Comparison of ENCODE assay signal across 9 cellular contexts in the genomic region with DNA sequence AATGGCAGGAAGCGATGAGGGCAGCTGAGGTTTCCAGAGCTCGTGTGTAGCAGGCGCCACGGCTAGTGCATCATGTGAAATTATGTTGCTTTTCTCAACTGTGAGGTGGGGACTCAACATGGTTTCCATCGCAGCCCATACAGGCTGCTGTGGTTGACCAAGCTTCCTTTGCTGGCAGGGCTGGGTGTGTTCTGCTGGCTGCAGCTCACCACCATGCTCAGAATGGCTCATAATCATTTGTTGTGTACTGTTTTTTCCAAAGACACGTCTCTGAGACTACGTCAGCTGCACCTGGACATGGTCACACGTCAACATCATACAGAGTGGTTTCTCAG. TPM values are rescaled to one million over a fixed set of nuclear protein-coding genes. Genes with fewer than 3 reads are reported as not detected.
DNase-seq lines count a peak whose midpoint lies in the region; ATAC-seq and TF ChIP-seq lines count a peak whose summit lies in the region.
"Had no signal": no experiment of that assay in that cellular context is flagged by ENCODE, and none has a peak within 500 bp of the region (broad histone marks: within the 10 kb centered on the region; RNA-seq: fewer than 3 reads in every experiment).

No MANE protein-coding gene starts in this region.

- intact Hi-C loops in left lung (cut with DNase I): no loop called here

- ATAC-seq in HG03108 (IDR thresholded peaks at IDR 0.05; ENCODE audit: unreplicated experiment) (peak; percentile 80), left lung (peak; percentile 16)
- ATAC-seq in activated CD4-positive, CD25-positive, alpha-beta regulatory T cell treated with anti-CD3 and anti-CD28 coated beads, Interleukin-2, amount 50 U/mL, for 24 hours: peak; percentile 94 to 95

- peak; percentile 49 for DNase-seq in NCI-H510A treated with DMSO at 0.1 percent for 48 hours (lab: John Stamatoyannopoulos, UW)
- DNase-seq in NCI-H510A (lab: John Stamatoyannopoulos, UW): no peak
- DNase-seq in left lung: no peak
- no peak for DNase-seq in HCEC 1CT
- no peak for DNase-seq in SIG-M5 treated with dmso at 0.1 percent for 504 hours (lab: John Stamatoyannopoulos, UW; ENCODE audit: unreplicated experiment)
- no peak for DNase-seq in endothelial cell (ENCODE audit: low spot score)

- H3K27ac Mint-ChIP-seq in endothelial cell (ENCODE audit: unreplicated experiment): no peak overlapping the region

- no peaks in the 10 kb centered on the region for H3K36me3 Mint-ChIP-seq in endothelial cell (ENCODE audit: low read depth, unreplicated experiment)

- no peak overlapping the region for H3K4me3 Mint-ChIP-seq in endothelial cell (ENCODE audit: unreplicated experiment)

- peaks cover 0 to 22% of the 10 kb centered on the region in 2 donors for H3K4me1 ChIP-seq in left lung

- no peak overlapping the region for H3K4me3 ChIP-seq in left lung

- peaks cover 1% of the 10 kb centered on the region for H3K27me3 Mint-ChIP-seq in endothelial cell (ENCODE audit: unreplicated experiment)

- H3K36me3 ChIP-seq in left lung: no peaks in the 10 kb centered on the region

- H3K9me3 ChIP-seq in left lung: no peaks in the 10 kb centered on the region

- no peak overlapping the region for H3K27ac ChIP-seq in left lung

- H3K4me1 Mint-ChIP-seq in endothelial cell (ENCODE audit: unreplicated experiment): peaks cover 10% of the 10 kb centered on the region

- TF ChIP-seq CTCF in left lung (IDR thresholded peaks at IDR 0.05) (no peak), endothelial cell (IDR thresholded peaks at IDR 0.05; ENCODE audit: unreplicated experiment) (no peak)

- H3K9me3 Mint-ChIP-seq in endothelial cell (ENCODE audit: unreplicated experiment): no peaks in the 10 kb centered on the region

- no peaks in the 10 kb centered on the region for H3K27me3 ChIP-seq in left lung

RNA-seq across cellular contexts. Expression of a gene that starts 16.1 kb away (rescaled TPM):
- total RNA-seq in left lung: 10 to 100 TPM; 14.5 to 22.2 TPM
- total RNA-seq in endothelial cell (ENCODE audit: unreplicated experiment): 34.0 TPM

RNA-seq across cellular contexts. Expression of a gene that starts 30.6 kb away (rescaled TPM):
- total RNA-seq in left lung (1 to 10 TPM in 1 of 2 donors, not detected in 1; 1.5 TPM), endothelial cell (ENCODE audit: unreplicated experiment) (not detected)
- total RNA-seq: T-helper 2 cell treated with Interferon-gamma antibody and Interleukin-4, amounts not matched to agents 100 ng/mL and 5 ng/mL, for 36 hours had no signal

Comparison
In these comparisons a context has a peak if more than half of its experiments do, and no peak if none do; other contexts are left out.
1. ATAC-seq: peak in every context shown above with its lines; median percentile 94 in activated CD4-positive, CD25-positive, alpha-beta regulatory T cell treated with anti-CD3 and anti-CD28 coated beads, Interleukin-2, amount 50 U/mL, for 24 hours; 80 in HG03108; 16 in left lung.